8 cellular contexts compared by ENCODE assay signal in genomic region chr16:58127634-58128033, GRCh38. TPM values are rescaled to one million over a fixed set of nuclear protein-coding genes. Genes with fewer than 3 reads are reported as not detected.
DNase-seq lines count a peak whose midpoint lies in the region; ATAC-seq and TF ChIP-seq lines count a peak whose summit lies in the region.

No MANE protein-coding gene starts in this region.

- H3K27ac ChIP-seq in HUES48 (ENCODE audit: low read depth, low read length), result peak overlapping the region; percentile 31
- H3K27ac ChIP-seq in mucosa of rectum (ENCODE audit: low read depth in 2 of 2, low read length in 2 of 2), result peak overlapping the region; percentile 20 to 31

- no peak for ATAC-seq in HG03095 (IDR thresholded peaks at IDR 0.05; ENCODE audit: unreplicated experiment)
- ATAC-seq in HG03439 (IDR thresholded peaks at IDR 0.05; ENCODE audit: unreplicated experiment), result no peak
- ATAC-seq in esophagus mucosa, result no peak

- H3K4me3 Mint-ChIP-seq in MCF 10A (ENCODE audit: unreplicated experiment), result peak overlapping the region; percentile 92

- H3K36me3 Mint-ChIP-seq in MCF 10A (ENCODE audit: insufficient read depth, unreplicated experiment), result no peaks in the 10 kb centered on the region

- TF ChIP-seq CTCF in AG09319 (IDR thresholded peaks at IDR 0.05; ENCODE audit: low read depth, low read length) (peak; percentile 21), MCF 10A (IDR thresholded peaks at IDR 0.05; ENCODE audit: unreplicated experiment) (no peak)

- H3K4me1 Mint-ChIP-seq in MCF 10A (ENCODE audit: insufficient read depth, unreplicated experiment), result peaks cover 26% of the 10 kb centered on the region

- H3K9ac ChIP-seq in HUES48 (ENCODE audit: low read depth, low read length) (no peak overlapping the region), mucosa of rectum (ENCODE audit: low read depth in 1 of 2, low read length in 2 of 2) (peak overlapping the region; percentile 28 to 98)

- H3K4me3 ChIP-seq in HUES48 (ENCODE audit: low read depth, low read length), result peak overlapping the region; percentile 88
- H3K4me3 ChIP-seq in mucosa of rectum (ENCODE audit: low read length in 2 of 2), result peak overlapping the region; percentile 79 to 84

- H3K4me1 ChIP-seq in HUES48 (ENCODE audit: control insufficient read depth, insufficient read depth, low read length) (peaks cover 22% of the 10 kb centered on the region), mucosa of rectum (ENCODE audit: control insufficient read depth in 2 of 2, insufficient read depth in 2 of 2, low read length in 2 of 2) (peaks cover 28 to 37% of the 10 kb centered on the region in 2 donors)

- peaks cover 4% of the 10 kb centered on the region; the same call in 1 of the 2 replicates for H3K36me3 ChIP-seq in HUES48 (ENCODE audit: control insufficient read depth, insufficient read depth, low read length)
- H3K36me3 ChIP-seq in mucosa of rectum (ENCODE audit: control insufficient read depth in 2 of 2, insufficient read depth in 2 of 2, low read length in 2 of 2), result no peaks in the 10 kb centered on the region

- no peaks in the 10 kb centered on the region for H3K9me3 Mint-ChIP-seq in MCF 10A (ENCODE audit: unreplicated experiment)

- CTCF ChIA-PET in MCF 10A (lab: Yijun Ruan, JAX), result interaction anchor here (0.5 to 5.7 kb wide), 11 partner anchors 8 to 228 kb away, joined by 3 to 52 read pairs (median 5); no protein-coding TSS in a partner anchor

- BruUV-seq in MCF 10A (replicated peaks; lab: Mats Ljungman, UMichigan), result no TSS peak

- H3K27ac Mint-ChIP-seq in MCF 10A (ENCODE audit: low read depth, unreplicated experiment), result peak overlapping the region; percentile 94

- intact Hi-C loops in MCF 10A (cut with micrococcal nuclease), result loop anchor here (5.0 to 10.0 kb wide), 2 partner anchors 230 to 527 kb away; no protein-coding TSS in a partner anchor

- no peaks in the 10 kb centered on the region for H3K9me3 ChIP-seq in HUES48 (ENCODE audit: control insufficient read depth, insufficient read depth, low read length)
- no peaks in the 10 kb centered on the region for H3K9me3 ChIP-seq in mucosa of rectum (ENCODE audit: control insufficient read depth in 2 of 2, low read length in 2 of 2)

- H3K27me3 ChIP-seq in HUES48 (ENCODE audit: control insufficient read depth, insufficient read depth, low read length), result no peaks in the 10 kb centered on the region
- H3K27me3 ChIP-seq in mucosa of rectum (ENCODE audit: control insufficient read depth in 2 of 2, insufficient read depth in 2 of 2, low read length in 2 of 2), result no peaks in the 10 kb centered on the region

- no peaks in the 10 kb centered on the region for H3K27me3 Mint-ChIP-seq in MCF 10A (ENCODE audit: insufficient read depth, unreplicated experiment)

- DNase-seq in AG09319 (ENCODE audit: extremely low read depth, low read depth), result no peak
- peak; percentile 5 for DNase-seq in MCF 10A (ENCODE audit: unreplicated experiment)
- DNase-seq in activated CD4-positive, CD25-positive, alpha-beta regulatory T cell (lab: John Stamatoyannopoulos, UW), result no peak

- POLR2A ChIA-PET in MCF 10A (lab: Yijun Ruan, JAX), result interaction anchor here (0.6 to 6.8 kb wide), 12 partner anchors 18 to 392 kb away, joined by 3 to 68 read pairs (median 4); partner anchors contain the start of genes GINS3, KATNB1 and MMP15

RNA-seq across cellular contexts. Expression of gene CFAP20, which starts 1.5 kb away (rescaled TPM):
- total RNA-seq in MCF 10A (2022) (35.6 and 36.9 TPM in 2 replicates), esophagus mucosa (15.8 TPM)
